Comparison of ENCODE assay signal across 20 cellular contexts in the genomic region with DNA sequence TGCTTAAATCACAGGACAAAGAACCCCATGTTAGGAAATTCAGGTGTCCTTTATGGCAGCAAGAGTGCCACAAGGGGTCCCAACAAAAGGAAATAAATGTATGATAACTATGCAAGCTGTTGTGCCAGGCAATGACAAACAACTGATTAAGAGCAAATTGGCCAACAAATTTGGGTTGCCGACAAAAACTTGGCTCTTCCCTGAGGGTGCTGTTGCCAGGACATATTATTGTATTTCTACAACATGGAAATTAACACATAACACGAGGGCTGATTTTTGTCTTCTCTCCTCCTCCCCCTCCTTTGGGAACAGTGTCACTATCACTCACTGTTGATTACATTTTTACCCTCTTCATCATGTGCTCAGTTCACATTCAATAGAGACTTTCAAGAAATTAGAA. TPM values are rescaled to one million over a fixed set of nuclear protein-coding genes. Genes with fewer than 3 reads are reported as not detected.
DNase-seq lines count a peak whose midpoint lies in the region; ATAC-seq, FAIRE-seq and TF ChIP-seq lines count a peak whose summit lies in the region.
"Had no signal": no experiment of that assay in that cellular context is flagged by ENCODE, and none has a peak within 500 bp of the region (broad histone marks: within the 10 kb centered on the region; RNA-seq: fewer than 3 reads in every experiment).

No MANE protein-coding gene starts in this region.

- peaks cover 25% of the 10 kb centered on the region for H3K4me1 Mint-ChIP-seq in WTC11
- H3K4me1 Mint-ChIP-seq: IgD-negative memory B cell had no signal

- intact Hi-C loops in right lobe of liver (cut with DNase I) (no loop called here), HepG2 (cut with micrococcal nuclease; ENCODE audit: unreplicated experiment) (no loop called here)

- H3K4me3 ChIP-seq in right lobe of liver (no peak overlapping the region), HepG2 (replicated peaks in 1 of 3; ENCODE audit: insufficient read depth in 1 of 3, low read depth in 2 of 3, low read length in 3 of 3) (no peak overlapping the region), brain microvascular endothelial cell (ENCODE audit: low read depth, low read length) (no peak overlapping the region)

- H3K9me3 Mint-ChIP-seq in WTC11: no peaks in the 10 kb centered on the region
- H3K9me3 Mint-ChIP-seq: H9 had no signal

- DNase-seq in right lobe of liver (no peak), HepG2 (ENCODE audit: low spot score) (no peak), NCI-H69 (lab: John Stamatoyannopoulos, UW) (peak; percentile 55), WTC11 (ENCODE audit: low spot score) (no peak), brain microvascular endothelial cell (no peak)
- no peak for DNase-seq in activated effector memory CD4-positive, alpha-beta T cell treated with Interleukin-2 at 50 U/mL for 16 hours
- DNase-seq: BE2C; C1 segment of cervical spinal cord; Caco-2; CD4-positive, alpha-beta T cell; H9 had no signal

- no peaks in the 10 kb centered on the region for H3K36me3 ChIP-seq in right lobe of liver
- H3K36me3 ChIP-seq in HepG2 (replicated peaks in 1 of 2; ENCODE audit: control insufficient read depth in 1 of 2, insufficient read depth in 2 of 2, low read length in 2 of 2): no peaks in the 10 kb centered on the region
- no peaks in the 10 kb centered on the region for H3K36me3 ChIP-seq in brain microvascular endothelial cell (replicated peaks)
- H3K36me3 ChIP-seq: BE2C had no signal

- H3K27me3 ChIP-seq in right lobe of liver (no peaks in the 10 kb centered on the region), HepG2 (ENCODE audit: control insufficient read depth in 1 of 2, insufficient read depth in 2 of 2, low read length in 2 of 2) (no peaks in the 10 kb centered on the region; a peak in 1 of 5 replicates), brain microvascular endothelial cell (replicated peaks) (no peaks in the 10 kb centered on the region)
- H3K27me3 ChIP-seq: BE2C had no signal

- H2AFZ ChIP-seq in HepG2 (ENCODE audit: low read length): no peak overlapping the region

- no peaks in the 10 kb centered on the region for H3K79me2 ChIP-seq in HepG2 (ENCODE audit: insufficient read depth, low read length)

- no peak overlapping the region for H3K4me3 Mint-ChIP-seq in WTC11
- H3K4me3 Mint-ChIP-seq: CD4-positive, alpha-beta T cell; H9; IgD-negative memory B cell had no signal

- no TSS peak for BruUV-seq in HepG2 (replicated peaks; lab: Mats Ljungman, UMichigan)

- no peak for TF ChIP-seq EP300 in HepG2 (IDR thresholded peaks at IDR 0.05; ENCODE audit: low read depth in 2 of 2, low read length in 2 of 2)
- TF ChIP-seq EP300 in HepG2 (CRISPR knock-in tag; IDR thresholded peaks at IDR 0.05; ENCODE audit: borderline replicate concordance): no peak

- H3K27ac ChIP-seq in right lobe of liver (peak overlapping the region in 1 of 3 donors; percentile 26), HepG2 (ENCODE audit: extremely low read length, insufficient read depth, low read length) (no peak overlapping the region), brain microvascular endothelial cell (no peak overlapping the region)

- H3K9ac ChIP-seq in HepG2 (ENCODE audit: insufficient read depth, low read depth, low read length): no peak overlapping the region

- peak in 3 of 4 donors; percentile 20 to 52 (median 52) for ATAC-seq in right lobe of liver
- ATAC-seq in HepG2: no peak
- ATAC-seq in WTC11: no peak
- ATAC-seq in GM19463 (IDR thresholded peaks at IDR 0.05; ENCODE audit: unreplicated experiment): no peak

- no peak for TF ChIP-seq POLR2A in right lobe of liver (IDR thresholded peaks at IDR 0.05)
- TF ChIP-seq POLR2A in HepG2 (IDR thresholded peaks at IDR 0.05; ENCODE audit: insufficient read depth in 1 of 2, low read depth in 2 of 2, low read length in 2 of 2): no peak

- no peak for TF ChIP-seq RAD21 in HepG2 (CRISPR knock-in tag; IDR thresholded peaks at IDR 0.05)

- no peaks in the 10 kb centered on the region for H3K9me3 ChIP-seq in right lobe of liver
- 0 out of 2 replicates have a peak, but pooled peaks cover 4% of the 10 kb centered on the region for H3K9me3 ChIP-seq in HepG2 (ENCODE audit: low read length)
- H3K9me3 ChIP-seq: BE2C, Caco-2 had no signal

- no peaks in the 10 kb centered on the region for H3K36me3 Mint-ChIP-seq in WTC11
- H3K36me3 Mint-ChIP-seq: IgD-negative memory B cell had no signal

- CTCF ChIA-PET in HepG2 (lab: Yijun Ruan, JAX; ENCODE audit: low intra/inter-chr PET ratio, low total read pairs) (no interaction called here), WTC11 (lab: Charles Lee) (no interaction called here)

- H3K27ac Mint-ChIP-seq in WTC11: peak overlapping the region; percentile 6; the same call in 1 of the 2 replicates
- H3K27ac Mint-ChIP-seq: CD4-positive, alpha-beta T cell; H9; IgD-negative memory B cell had no signal

- H3K4me1 ChIP-seq in right lobe of liver (peaks cover 0 to 15% (median 5%) of the 10 kb centered on the region in 4 donors), HepG2 (ENCODE audit: insufficient read depth, low read length) (no peaks in the 10 kb centered on the region)
- H3K4me1 ChIP-seq: BE2C had no signal

- TF ChIP-seq CTCF in right lobe of liver (IDR thresholded peaks at IDR 0.05) (no peak), HepG2 (CRISPR knock-in tag; IDR thresholded peaks at IDR 0.05) (no peak), WTC11 (IDR thresholded peaks at IDR 0.05) (no peak), brain microvascular endothelial cell (IDR thresholded peaks at IDR 0.05; ENCODE audit: low read depth, low read length, missing control alignments) (no peak)

- no peak for FAIRE-seq in HepG2 (lab: Jason Lieb, UNC)
- FAIRE-seq: D721Med, G401.6, GM12891, GM18507, H1, HTR-8/SVneo had no signal

- no peaks in the 10 kb centered on the region for H3K27me3 Mint-ChIP-seq in WTC11 (ENCODE audit: low read depth)
- H3K27me3 Mint-ChIP-seq: CD4-positive, alpha-beta T cell; IgD-negative memory B cell had no signal

- POLR2A ChIA-PET in HepG2 (lab: Yijun Ruan, JAX): no interaction called here
- POLR2A ChIA-PET in WTC11 (lab: Charles Lee): no interaction called here

- no peak overlapping the region for H3K4me2 ChIP-seq in HepG2 (ENCODE audit: low read depth, low read length)

- in situ Hi-C loops in HepG2 (cut with HindIII; ENCODE audit: extremely low pct_ligation_motif_present, low pct_unique_long_range_greater_than_20kb) (no loop called here), brain microvascular endothelial cell (cut with HindIII; ENCODE audit: low pct_ligation_motif_present, low sequenced_read_pairs) (no loop called here)

- WGBS in right lobe of liver (ENCODE audit: insufficient coverage, low coverage, low lambda C conversion rate, missing lambda C conversion rate): 7% methylated on average over 2 of the region's 2 CpGs
- WGBS in HepG2 (ENCODE audit: low lambda C conversion rate): 0% methylated on average over 2 of the region's 2 CpGs

- H4K20me1 ChIP-seq in HepG2 (ENCODE audit: insufficient read depth, low read length): no peaks in the 10 kb centered on the region

TF ChIP-seq in HepG2, 621 proteins besides CTCF, POLR2A, EP300 and RAD21:
- no peak for TF ChIP-seq ETV5 (CRISPR knock-in tag; IDR thresholded peaks at IDR 0.05; ENCODE audit: borderline replicate concordance)
- TF ChIP-seq IRX3 (CRISPR knock-in tag; IDR thresholded peaks at IDR 0.05; ENCODE audit: borderline replicate concordance, low read depth): no peak
- TF ChIP-seq ZNF256 (CRISPR knock-in tag; conservative IDR thresholded peaks at IDR 0.05): no peak
- TF ChIP-seq ELF3 (CRISPR knock-in tag; IDR thresholded peaks at IDR 0.05): no peak
- no peak for TF ChIP-seq ZSCAN12 (CRISPR knock-in tag; IDR thresholded peaks at IDR 0.05)
- TF ChIP-seq ZNF766 (CRISPR knock-in tag; IDR thresholded peaks at IDR 0.05; ENCODE audit: borderline replicate concordance): no peak
- TF ChIP-seq ZSCAN31 (CRISPR knock-in tag; IDR thresholded peaks at IDR 0.05; ENCODE audit: low read depth): no peak
- no peak for TF ChIP-seq TEAD2 (CRISPR knock-in tag; IDR thresholded peaks at IDR 0.05)

TF ChIP-seq in WTC11, 78 proteins besides CTCF, POLR2A, EP300 and RAD21 (continues in another document):
- TF ChIP-seq, protein P1, sequence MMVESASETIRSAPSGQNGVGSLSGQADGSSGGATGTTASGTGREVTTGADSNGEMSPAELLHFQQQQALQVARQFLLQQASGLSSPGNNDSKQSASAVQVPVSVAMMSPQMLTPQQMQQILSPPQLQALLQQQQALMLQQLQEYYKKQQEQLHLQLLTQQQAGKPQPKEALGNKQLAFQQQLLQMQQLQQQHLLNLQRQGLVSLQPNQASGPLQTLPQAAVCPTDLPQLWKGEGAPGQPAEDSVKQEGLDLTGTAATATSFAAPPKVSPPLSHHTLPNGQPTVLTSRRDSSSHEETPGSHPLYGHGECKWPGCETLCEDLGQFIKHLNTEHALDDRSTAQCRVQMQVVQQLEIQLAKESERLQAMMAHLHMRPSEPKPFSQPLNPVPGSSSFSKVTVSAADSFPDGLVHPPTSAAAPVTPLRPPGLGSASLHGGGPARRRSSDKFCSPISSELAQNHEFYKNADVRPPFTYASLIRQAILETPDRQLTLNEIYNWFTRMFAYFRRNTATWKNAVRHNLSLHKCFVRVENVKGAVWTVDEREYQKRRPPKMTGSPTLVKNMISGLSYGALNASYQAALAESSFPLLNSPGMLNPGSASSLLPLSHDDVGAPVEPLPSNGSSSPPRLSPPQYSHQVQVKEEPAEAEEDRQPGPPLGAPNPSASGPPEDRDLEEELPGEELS (CRISPR knock-in tag; IDR thresholded peaks at IDR 0.05): no peak

RNA-seq across cellular contexts. Expression of gene LRRC4C, which starts 56.0 kb away (rescaled TPM):
- total RNA-seq in right lobe of liver: under 1 TPM; 0.25 to 0.43 (median 0.27) TPM
- not detected in 2 replicates for total RNA-seq in HepG2 (2016; rRNA removed; fragmentation: Illumina TruSeq; extraction: Trizol)
- not detected in 2 replicates for total RNA-seq in HepG2 (2016; cell fraction: cytosol; rRNA removed; fragmentation: Illumina TruSeq; extraction: Trizol; ENCODE audit: low read depth)
- not detected in 2 replicates for total RNA-seq in HepG2 (2016; cell fraction: insoluble cytoplasmic fraction; rRNA removed; fragmentation: Illumina TruSeq; extraction: Trizol)
- total RNA-seq in HepG2 (2016; cell fraction: membrane; rRNA removed; fragmentation: Illumina TruSeq; extraction: Trizol): not detected in 2 replicates
- not detected in 2 replicates for total RNA-seq in HepG2 (2016; cell fraction: nucleus; rRNA removed; fragmentation: Illumina TruSeq; extraction: Trizol)
- not detected in 2 replicates for polyA plus RNA-seq in HepG2 (2011; rRNA removed)
- not detected in 2 replicates for polyA plus RNA-seq in HepG2 (2011; cell fraction: cytosol; rRNA removed)
- polyA plus RNA-seq in HepG2 (2011; cell fraction: nucleus; rRNA removed): not detected in 2 replicates
- polyA plus RNA-seq in HepG2 (2012): not detected in 2 replicates
- not detected in 2 replicates for polyA plus RNA-seq in HepG2 (2016; cell fraction: cytosol; fragmentation: Illumina TruSeq; extraction: Trizol; ENCODE audit: low read depth)
- polyA plus RNA-seq in HepG2 (2016; cell fraction: insoluble cytoplasmic fraction; fragmentation: Illumina TruSeq; extraction: Trizol; ENCODE audit: low read depth): not detected in 2 replicates
- not detected in 2 replicates for polyA plus RNA-seq in HepG2 (2016; cell fraction: membrane; fragmentation: Illumina TruSeq; extraction: Trizol; ENCODE audit: low read depth)
- polyA plus RNA-seq in HepG2 (2016; cell fraction: nucleus; fragmentation: Illumina TruSeq; extraction: Trizol; ENCODE audit: insufficient read depth, low read depth): not detected in 2 replicates
- not detected in 2 replicates for polyA minus RNA-seq in HepG2 (2011; rRNA and poly(A)+ RNA removed; ENCODE audit: low replicate concordance)
- not detected in 2 replicates for polyA minus RNA-seq in HepG2 (2011; cell fraction: cytosol; rRNA and poly(A)+ RNA removed)
- polyA minus RNA-seq in HepG2 (2011; cell fraction: nucleus; rRNA and poly(A)+ RNA removed): not detected in 2 replicates
- 0.41 to 1.3 TPM (median 0.72 TPM) in 3 replicates for total RNA-seq in WTC11 (2021)
- total RNA-seq: A172; Caco-2; CD4-positive, alpha-beta T cell had no signal
- polyA plus RNA-seq: IgD-negative memory B cell had no signal

Comparison
In these comparisons a context has a peak if more than half of its experiments do, and no peak if none do; other contexts are left out.
1. ATAC-seq: peak in right lobe of liver (3 of 4); none in HepG2 (single experiment), WTC11 (single experiment) and GM19463 (single experiment).